ENCODE assay signal across 8 cellular contexts in genomic region chr15:45521596-45522167, GRCh38.
DNase-seq lines count a peak whose midpoint lies in the region; ATAC-seq and TF ChIP-seq lines count a peak whose summit lies in the region.

No MANE protein-coding gene starts in this region.

- TF ChIP-seq CTCF in GM12875 (IDR thresholded peaks at IDR 0.05; ENCODE audit: borderline replicate concordance, insufficient read depth, low read depth, low read length) (no peak), epithelial cell of esophagus (IDR thresholded peaks at IDR 0.05; ENCODE audit: insufficient read depth, low read depth, low read length, missing control alignments) (no peak), nephron progenitor cell (IDR thresholded peaks at IDR 0.05) (no peak)

- peak overlapping the region; percentile 63 for H3K4me3 ChIP-seq in GM12875 (ENCODE audit: low read depth, low read length)
- peak overlapping the region; percentile 63 for H3K4me3 ChIP-seq in epithelial cell of esophagus (ENCODE audit: low read length)

- ATAC-seq in HG02642 (IDR thresholded peaks at IDR 0.05; ENCODE audit: poor library complexity, unreplicated experiment) (peak; percentile 22), HG02973 (IDR thresholded peaks at IDR 0.05; ENCODE audit: unreplicated experiment) (no peak)

- peak overlapping the region; percentile 53 for H3K27ac Mint-ChIP-seq in nephron progenitor cell

- peak overlapping the region; percentile 89 for H3K4me3 Mint-ChIP-seq in nephron progenitor cell

- peaks cover 76% of the 10 kb centered on the region for H3K27me3 Mint-ChIP-seq in nephron progenitor cell (ENCODE audit: low read depth, poor library complexity)

- H3K9me3 Mint-ChIP-seq in nephron progenitor cell: no peaks in the 10 kb centered on the region

- peaks cover 16% of the 10 kb centered on the region for H3K36me3 Mint-ChIP-seq in nephron progenitor cell (ENCODE audit: low read depth)

- peaks cover 25% of the 10 kb centered on the region for H3K4me1 Mint-ChIP-seq in nephron progenitor cell

- DNase-seq in SKM-1 (lab: John Stamatoyannopoulos, UW; ENCODE audit: unreplicated experiment) (peak; percentile 33), epithelial cell of esophagus (ENCODE audit: low read depth) (peak; percentile 27), nephron progenitor cell (no peak), UCSD-AML1 (lab: John Stamatoyannopoulos, UW; ENCODE audit: unreplicated experiment) (no peak), DMS153 treated with DMSO at 0.1 percent for 48 hours (lab: John Stamatoyannopoulos, UW; ENCODE audit: unreplicated experiment) (no peak)

Comparison
In these comparisons a context has a peak if more than half of its experiments do, and no peak if none do; other contexts are left out.
1. DNase-seq: peak in SKM-1 (single experiment) and epithelial cell of esophagus (single experiment); none in nephron progenitor cell (single experiment), UCSD-AML1 (single experiment) and DMS153 treated with DMSO at 0.1 percent for 48 hours (single experiment).